11 cellular contexts compared by ENCODE assay signal in the genomic region with DNA sequence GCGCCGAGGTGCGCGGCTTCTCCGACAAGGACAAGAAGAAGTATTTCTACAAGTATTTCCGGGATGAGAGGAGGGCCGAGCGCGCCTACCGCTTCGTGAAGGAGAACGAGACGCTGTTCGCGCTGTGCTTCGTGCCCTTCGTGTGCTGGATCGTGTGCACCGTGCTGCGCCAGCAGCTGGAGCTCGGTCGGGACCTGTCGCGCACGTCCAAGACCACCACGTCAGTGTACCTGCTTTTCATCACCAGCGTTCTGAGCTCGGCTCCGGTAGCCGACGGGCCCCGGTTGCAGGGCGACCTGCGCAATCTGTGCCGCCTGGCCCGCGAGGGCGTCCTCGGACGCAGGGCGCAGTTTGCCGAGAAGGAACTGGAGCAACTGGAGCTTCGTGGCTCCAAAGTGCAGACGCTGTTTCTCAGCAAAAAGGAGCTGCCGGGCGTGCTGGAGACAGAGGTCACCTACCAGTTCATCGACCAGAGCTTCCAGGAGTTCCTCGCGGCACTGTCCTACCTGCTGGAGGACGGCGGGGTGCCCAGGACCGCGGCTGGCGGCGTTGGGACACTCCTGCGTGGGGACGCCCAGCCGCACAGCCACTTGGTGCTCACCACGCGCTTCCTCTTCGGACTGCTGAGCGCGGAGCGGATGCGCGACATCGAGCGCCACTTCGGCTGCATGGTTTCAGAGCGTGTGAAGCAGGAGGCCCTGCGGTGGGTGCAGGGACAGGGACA. TPM values are rescaled to one million over a fixed set of nuclear protein-coding genes. Genes with fewer than 3 reads are reported as not detected.
DNase-seq lines count a peak whose midpoint lies in the region; ATAC-seq and TF ChIP-seq lines count a peak whose summit lies in the region.
"Had no signal": no experiment of that assay in that cellular context is flagged by ENCODE, and none has a peak within 500 bp of the region (broad histone marks: within the 10 kb centered on the region; RNA-seq: fewer than 3 reads in every experiment).

No MANE protein-coding gene starts in this region.

- H3K4me3 ChIP-seq in HL-60 (replicated peaks; ENCODE audit: insufficient read depth, low read length) (peak overlapping the region; percentile 36; the same call in 1 of the 2 replicates), mesenchymal stem cell (ENCODE audit: insufficient read depth in 1 of 2, low read depth in 1 of 2, low read length in 2 of 2) (no peak overlapping the region)
- H3K4me3 ChIP-seq: SJSA1 had no signal

- no peak overlapping the region for H3K27ac ChIP-seq in HL-60 (replicated peaks)
- H3K27ac ChIP-seq in mesenchymal stem cell (ENCODE audit: low read length, poor library complexity, severe bottlenecking): no peak overlapping the region
- H3K27ac ChIP-seq: SJSA1 had no signal

- H3K18ac ChIP-seq in mesenchymal stem cell (ENCODE audit: low read depth in 1 of 2, low read length in 2 of 2): no peak overlapping the region

- peaks cover 12% of the 10 kb centered on the region for H3K9me3 ChIP-seq in mesenchymal stem cell (ENCODE audit: control insufficient read depth, low read length)

- H3K9me3 Mint-ChIP-seq in CD14-positive monocyte: peaks cover 0 to 29% (median 18%) of the 10 kb centered on the region in 7 donors
- peaks cover 15% of the 10 kb centered on the region for H3K9me3 Mint-ChIP-seq in activated naive CD8-positive, alpha-beta T cell treated with anti-CD3 and anti-CD28 coated beads for 36 hours
- H3K9me3 Mint-ChIP-seq in naive thymus-derived CD8-positive, alpha-beta T cell: peaks cover 0 to 9% (median 0%) of the 10 kb centered on the region in 9 donors

- peaks cover 22% of the 10 kb centered on the region for H3K27me3 ChIP-seq in HL-60 (ENCODE audit: insufficient read depth, poor library complexity, severe bottlenecking)
- H3K27me3 ChIP-seq in mesenchymal stem cell (ENCODE audit: control insufficient read depth in 1 of 2, insufficient read depth in 1 of 2, low read length in 2 of 2): peaks cover 10 to 88% of the 10 kb centered on the region in 2 experiments

- no peak overlapping the region for H4K91ac ChIP-seq in mesenchymal stem cell (ENCODE audit: low read length)

- H3K4ac ChIP-seq in mesenchymal stem cell (ENCODE audit: low read depth in 1 of 2, low read length in 2 of 2): no peak overlapping the region

- WGBS in mesenchymal stem cell: 94% methylated on average over 71 of the region's 71 CpGs

- DNase-seq in CD14-positive monocyte (ENCODE audit: low spot score): peak; percentile 51
- DNase-seq in HL-60 (ENCODE audit: low read depth in 1 of 2, low spot score in 1 of 2): no peak
- DNase-seq in activated naive CD8-positive, alpha-beta T cell treated with anti-CD3 and anti-CD28 coated beads for 36 hours: peak; percentile 56
- DNase-seq in naive thymus-derived CD8-positive, alpha-beta T cell: peak in 3 of 10 donors; percentile 42 to 62 (median 61)
- no peak for DNase-seq in medulla oblongata (ENCODE audit: extremely low spot score)
- DNase-seq in HCEC 1CT: no peak
- DNase-seq in mesenchymal stem cell: no peak
- DNase-seq in OCI-M2 (lab: John Stamatoyannopoulos, UW; ENCODE audit: unreplicated experiment): no peak

- peaks cover 29% of the 10 kb centered on the region for H3K4me1 Mint-ChIP-seq in CD14-positive monocyte
- H3K4me1 Mint-ChIP-seq in activated naive CD8-positive, alpha-beta T cell treated with anti-CD3 and anti-CD28 coated beads for 36 hours: peaks cover 46% of the 10 kb centered on the region
- H3K4me1 Mint-ChIP-seq in naive thymus-derived CD8-positive, alpha-beta T cell: peaks cover 25 to 70% (median 54%) of the 10 kb centered on the region in 4 donors

- H3K4me1 ChIP-seq in mesenchymal stem cell (ENCODE audit: control insufficient read depth, insufficient read depth, low read depth, low read length): peaks cover 5% of the 10 kb centered on the region

- POLR2A ChIA-PET in naive thymus-derived CD8-positive, alpha-beta T cell (lab: Charles Lee): interaction anchor here (0.9 to 21.0 kb wide), 17 partner anchors 5 to 226 kb away, joined by 3 to 863 read pairs (median 15); a partner anchor contains a TSS

- H2BK120ac ChIP-seq in mesenchymal stem cell (ENCODE audit: low read depth, low read length): no peak overlapping the region

- H4K8ac ChIP-seq in mesenchymal stem cell (ENCODE audit: low read length): no peak overlapping the region

- peak overlapping the region; percentile 71 to 91 for H3K4me3 Mint-ChIP-seq in CD14-positive monocyte
- peak overlapping the region; percentile 74 for H3K4me3 Mint-ChIP-seq in activated naive CD8-positive, alpha-beta T cell treated with anti-CD3 and anti-CD28 coated beads for 36 hours
- peak overlapping the region; percentile 82 to 95 (median 93) for H3K4me3 Mint-ChIP-seq in naive thymus-derived CD8-positive, alpha-beta T cell

- peaks cover 14 to 16% of the 10 kb centered on the region in 2 donors for H3K36me3 Mint-ChIP-seq in CD14-positive monocyte
- H3K36me3 Mint-ChIP-seq in activated naive CD8-positive, alpha-beta T cell treated with anti-CD3 and anti-CD28 coated beads for 36 hours: peaks cover 36% of the 10 kb centered on the region
- peaks cover 0 to 15% (median 4%) of the 10 kb centered on the region in 3 donors for H3K36me3 Mint-ChIP-seq in naive thymus-derived CD8-positive, alpha-beta T cell

- no peak overlapping the region for H2BK15ac ChIP-seq in mesenchymal stem cell (ENCODE audit: low read depth, poor library complexity, severe bottlenecking)

- H3K9ac ChIP-seq in mesenchymal stem cell (ENCODE audit: low read length): no peak overlapping the region

- TF ChIP-seq CTCF in CD14-positive monocyte (IDR thresholded peaks at IDR 0.05) (no peak), HL-60 (IDR thresholded peaks at IDR 0.05; ENCODE audit: insufficient read depth, low read length) (no peak)

- no peak overlapping the region for H2AFZ ChIP-seq in mesenchymal stem cell (ENCODE audit: low read depth, low read length)

- intact Hi-C loops in CD14-positive monocyte (cut with micrococcal nuclease): no loop called here

- no peak overlapping the region for H3K4me2 ChIP-seq in mesenchymal stem cell (ENCODE audit: low read length, poor library complexity, severe bottlenecking)

- H3K27me3 Mint-ChIP-seq in CD14-positive monocyte (ENCODE audit: low read depth in 3 of 3): peaks cover 52 to 82% (median 56%) of the 10 kb centered on the region in 3 donors
- H3K27me3 Mint-ChIP-seq in activated naive CD8-positive, alpha-beta T cell treated with anti-CD3 and anti-CD28 coated beads for 36 hours: peaks cover 21% of the 10 kb centered on the region
- peaks cover 0 to 14% (median 0%) of the 10 kb centered on the region in 5 donors for H3K27me3 Mint-ChIP-seq in naive thymus-derived CD8-positive, alpha-beta T cell

- H2BK5ac ChIP-seq in mesenchymal stem cell (ENCODE audit: low read depth, low read length, poor library complexity, severe bottlenecking): no peak overlapping the region

- H3K79me1 ChIP-seq in mesenchymal stem cell (replicated peaks; ENCODE audit: low read length, poor library complexity, severe bottlenecking): no peaks in the 10 kb centered on the region

- no peak overlapping the region for H2BK12ac ChIP-seq in mesenchymal stem cell (ENCODE audit: low read length in 2 of 2)

- no peak overlapping the region for H3K14ac ChIP-seq in mesenchymal stem cell (ENCODE audit: low read length in 2 of 2)

- H2AK5ac ChIP-seq in mesenchymal stem cell (ENCODE audit: low read length, severe bottlenecking): no peak overlapping the region

- no peak overlapping the region for H3K23ac ChIP-seq in mesenchymal stem cell (ENCODE audit: low read length in 2 of 2)

- H3K27ac Mint-ChIP-seq in CD14-positive monocyte: peak overlapping the region in 1 of 7 donors; percentile 5
- H3K27ac Mint-ChIP-seq in activated naive CD8-positive, alpha-beta T cell treated with anti-CD3 and anti-CD28 coated beads for 36 hours: peak overlapping the region; percentile 91
- H3K27ac Mint-ChIP-seq in naive thymus-derived CD8-positive, alpha-beta T cell: peak overlapping the region; percentile 76 to 96 (median 94)

- ATAC-seq in naive thymus-derived CD8-positive, alpha-beta T cell: peak; percentile 35 to 43

- H3K36me3 ChIP-seq in mesenchymal stem cell (ENCODE audit: control insufficient read depth in 1 of 2, insufficient read depth in 2 of 2, low read depth in 1 of 2, low read length in 2 of 2): no peaks in the 10 kb centered on the region
- H3K36me3 ChIP-seq: SJSA1 had no signal

RNA-seq across cellular contexts. Expression of a gene that starts 2.7 kb away (rescaled TPM):
- polyA plus RNA-seq in CD14-positive monocyte: under 1 TPM; 0.10 to 0.24 TPM
- 1 to 10 TPM; 3.7 to 3.8 TPM for total RNA-seq in activated naive CD8-positive, alpha-beta T cell treated with anti-CD3 and anti-CD28 coated beads for 36 hours
- total RNA-seq in naive thymus-derived CD8-positive, alpha-beta T cell: 10 to 100 TPM; 28.6 to 32.0 TPM
- polyA plus RNA-seq in naive thymus-derived CD8-positive, alpha-beta T cell: 10 to 100 TPM in 2 of 3 donors, 1 to 10 TPM in 1; 9.1 to 25.9 (median 19.1) TPM
- polyA plus RNA-seq in mesenchymal stem cell (2013, experiment 1 of 2): not detected
- polyA plus RNA-seq in mesenchymal stem cell (2013, experiment 2 of 2): not detected
- total RNA-seq: fibroblast of lung, M059J, SJSA1 had no signal
- polyA plus RNA-seq: fibroblast of lung had no signal

RNA-seq across cellular contexts. Expression of a gene that starts 8.0 kb away (rescaled TPM):
- polyA plus RNA-seq in CD14-positive monocyte: 1 to 10 TPM; 1.6 to 2.1 TPM
- total RNA-seq in activated naive CD8-positive, alpha-beta T cell treated with anti-CD3 and anti-CD28 coated beads for 36 hours: 100 to 1,000 TPM; 206 to 209 TPM
- 100 to 1,000 TPM; 662 to 707 TPM for total RNA-seq in naive thymus-derived CD8-positive, alpha-beta T cell
- polyA plus RNA-seq in naive thymus-derived CD8-positive, alpha-beta T cell: 10 to 100 TPM in 2 of 3 donors, 1 to 10 TPM in 1; 8.1 to 14.9 (median 11.2) TPM
- 35.9 TPM for polyA plus RNA-seq in mesenchymal stem cell (2013, experiment 1 of 2)
- 33.3 TPM for polyA plus RNA-seq in mesenchymal stem cell (2013, experiment 2 of 2)

RNA-seq across cellular contexts. Expression of a gene that starts 18.4 kb away (rescaled TPM):
- not detected for polyA plus RNA-seq in CD14-positive monocyte
- not detected for total RNA-seq in activated naive CD8-positive, alpha-beta T cell treated with anti-CD3 and anti-CD28 coated beads for 36 hours
- total RNA-seq in naive thymus-derived CD8-positive, alpha-beta T cell: not detected
- not detected for polyA plus RNA-seq in naive thymus-derived CD8-positive, alpha-beta T cell
- polyA plus RNA-seq in mesenchymal stem cell (2013, experiment 1 of 2): not detected
- not detected for polyA plus RNA-seq in mesenchymal stem cell (2013, experiment 2 of 2)
- total RNA-seq: M059J, SJSA1 had no signal
- polyA plus RNA-seq: fibroblast of lung had no signal

RNA-seq across cellular contexts. Expression of a gene that starts 26.7 kb away (rescaled TPM):
- polyA plus RNA-seq in CD14-positive monocyte: 1,000 to 10,000 TPM in 1 of 2 donors, 100 to 1,000 TPM in 1; 625 to 1,147 TPM
- total RNA-seq in activated naive CD8-positive, alpha-beta T cell treated with anti-CD3 and anti-CD28 coated beads for 36 hours: 100 to 1,000 TPM; 474 to 496 TPM
- total RNA-seq in naive thymus-derived CD8-positive, alpha-beta T cell: 100 to 1,000 TPM; 115 to 122 TPM
- 1,000 to 10,000 TPM; 2,345 to 2,732 (median 2,362) TPM for polyA plus RNA-seq in naive thymus-derived CD8-positive, alpha-beta T cell
- 1,548 TPM for polyA plus RNA-seq in mesenchymal stem cell (2013, experiment 1 of 2)
- polyA plus RNA-seq in mesenchymal stem cell (2013, experiment 2 of 2): 1,588 TPM

RNA-seq across cellular contexts. Expression of a gene that starts 32.9 kb away (rescaled TPM):
- 10 to 100 TPM; 26.0 to 36.3 TPM for polyA plus RNA-seq in CD14-positive monocyte
- 100 to 1,000 TPM; 345 to 356 TPM for total RNA-seq in activated naive CD8-positive, alpha-beta T cell treated with anti-CD3 and anti-CD28 coated beads for 36 hours
- total RNA-seq in naive thymus-derived CD8-positive, alpha-beta T cell: 10 to 100 TPM; 90.0 to 91.0 TPM
- 1,000 to 10,000 TPM; 1,833 to 2,198 (median 2,135) TPM for polyA plus RNA-seq in naive thymus-derived CD8-positive, alpha-beta T cell
- 395 TPM for polyA plus RNA-seq in mesenchymal stem cell (2013, experiment 1 of 2)
- polyA plus RNA-seq in mesenchymal stem cell (2013, experiment 2 of 2): 368 TPM

Comparison
In these comparisons a context has a peak if more than half of its experiments do, and no peak if none do; other contexts are left out.
1. DNase-seq: peak in CD14-positive monocyte (single experiment) and activated naive CD8-positive, alpha-beta T cell treated with anti-CD3 and anti-CD28 coated beads for 36 hours (single experiment); none in HL-60 (0 of 2), medulla oblongata (single experiment), HCEC 1CT (single experiment), mesenchymal stem cell (single experiment) and OCI-M2 (single experiment).
2. RNA of a gene that starts 2.7 kb away (total RNA-seq): 28.6 to 32.0 TPM in naive thymus-derived CD8-positive, alpha-beta T cell; 3.7 to 3.8 TPM in activated naive CD8-positive, alpha-beta T cell treated with anti-CD3 and anti-CD28 coated beads for 36 hours; every median in the first group is over 4 times any median in the second.
3. Peak in every context shown above with its lines, with median percentiles within 50 percentile points of each other: H3K4me3 Mint-ChIP-seq.